In the genomic region with DNA sequence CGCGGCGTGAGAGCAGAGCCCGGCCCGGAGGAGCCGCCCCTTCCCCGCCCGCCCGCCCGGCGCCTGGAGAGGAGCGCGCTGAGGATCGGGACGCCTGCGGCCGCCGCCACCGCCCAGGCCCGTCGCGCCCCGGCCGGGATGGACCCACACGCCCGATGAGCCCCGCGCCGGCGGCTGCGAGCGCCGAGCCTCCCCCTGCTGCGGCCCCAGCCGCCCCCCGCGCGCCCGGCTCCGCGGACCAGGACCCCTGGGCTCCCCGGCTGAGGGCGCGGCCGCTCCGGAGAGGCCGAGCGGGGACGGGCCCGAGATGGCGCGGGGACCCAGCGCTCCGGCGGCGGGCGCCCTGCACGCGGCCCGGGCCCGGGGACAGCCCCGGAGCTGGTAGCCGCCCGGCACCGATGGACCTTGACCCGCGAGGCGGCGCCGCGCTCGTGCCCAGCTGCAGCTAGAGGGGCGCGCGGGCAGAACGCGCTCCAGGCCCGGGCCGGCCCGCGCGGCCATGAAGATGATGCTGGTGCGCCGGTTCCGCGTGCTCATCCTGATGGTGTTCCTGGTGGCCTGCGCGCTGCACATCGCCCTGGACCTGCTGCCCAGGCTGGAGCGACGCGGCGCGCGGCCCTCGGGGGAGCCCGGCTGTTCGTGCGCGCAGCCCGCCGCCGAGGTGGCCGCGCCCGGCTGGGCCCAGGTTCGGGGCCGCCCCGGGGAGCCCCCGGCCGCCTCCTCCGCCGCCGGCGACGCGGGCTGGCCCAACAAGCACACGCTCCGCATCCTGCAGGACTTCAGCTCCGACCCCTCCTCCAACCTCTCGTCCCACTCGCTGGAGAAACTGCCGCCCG, we compare ENCODE assay signal across 8 cellular contexts. TPM values are rescaled to one million over a fixed set of nuclear protein-coding genes. Genes with fewer than 3 reads are reported as not detected.
DNase-seq lines count a peak whose midpoint lies in the region; ATAC-seq and TF ChIP-seq lines count a peak whose summit lies in the region.

No MANE protein-coding gene starts in this region.

- no peaks in the 10 kb centered on the region for H3K36me3 Mint-ChIP-seq in CD4-positive, alpha-beta T cell (ENCODE audit: low read depth)

- no peaks in the 10 kb centered on the region; the same call in 1 of the 2 replicates for H4K20me1 ChIP-seq in PC-9 (ENCODE audit: insufficient read depth)

- peaks cover 22% of the 10 kb centered on the region for H3K4me1 ChIP-seq in PC-9 (replicated peaks; ENCODE audit: insufficient read depth)

- CTCF ChIA-PET in BJ (lab: Yijun Ruan, JAX): interaction anchor here (1.1 to 2.5 kb wide), 6 partner anchors 14 to 147 kb away, joined by 3 to 12 read pairs (median 4); no protein-coding TSS in a partner anchor
- CTCF ChIA-PET in PC-9 (lab: Charles Lee): no interaction called here
- CTCF ChIA-PET in CD4-positive, alpha-beta T cell (lab: Charles Lee): no interaction called here

- H3K36me3 ChIP-seq in BJ (ENCODE audit: control insufficient read depth, insufficient read depth, low read length) (peaks cover 27% of the 10 kb centered on the region), PC-9 (ENCODE audit: low read depth) (no peaks in the 10 kb centered on the region)

- H3K4me3 Mint-ChIP-seq in CD4-positive, alpha-beta T cell: no peak overlapping the region

- H2AFZ ChIP-seq in PC-9: no peak overlapping the region

- H3K79me2 ChIP-seq in PC-9 (ENCODE audit: low read depth): peaks cover 18% of the 10 kb centered on the region; the same call in 1 of the 2 replicates

- POLR2A ChIA-PET in BJ (lab: Charles Lee): no interaction called here
- POLR2A ChIA-PET in PC-9 (lab: Charles Lee; ENCODE audit: unreplicated experiment): interaction anchor here (0.6 kb wide), 2 partner anchors 65 to 241 kb away, joined by 3 to 8 read pairs; no protein-coding TSS in a partner anchor
- POLR2A ChIA-PET in CD4-positive, alpha-beta T cell (lab: Charles Lee): interaction anchor here (0.6 kb wide), 1 partner anchor 89 kb away, joined by 3 read pairs; no protein-coding TSS in a partner anchor

- peaks cover 55% of the 10 kb centered on the region for H3K27me3 Mint-ChIP-seq in CD4-positive, alpha-beta T cell

- H3K27ac Mint-ChIP-seq in CD4-positive, alpha-beta T cell: no peak overlapping the region

- ATAC-seq in omental fat pad (ENCODE audit: low FRiP score): peak; percentile 3
- ATAC-seq in CD4-positive, alpha-beta T cell (ENCODE audit: poor library complexity): no peak
- ATAC-seq in GM21367 (IDR thresholded peaks at IDR 0.05; ENCODE audit: unreplicated experiment): no peak
- no peak for ATAC-seq in GM19324 (IDR thresholded peaks at IDR 0.05; ENCODE audit: low FRiP score, unreplicated experiment)

- intact Hi-C loops in PC-9 (cut with micrococcal nuclease; ENCODE audit: unreplicated experiment): loop anchor here (1.0 to 5.0 kb wide), 2 partner anchors 44 to 49 kb away; no protein-coding TSS in a partner anchor
- intact Hi-C loops in CD4-positive, alpha-beta T cell (cut with DNase I, micrococcal nuclease): no loop called here

- peaks cover 23% of the 10 kb centered on the region for H3F3A ChIP-seq in PC-9 (ENCODE audit: insufficient read depth, low read depth)

- no peaks in the 10 kb centered on the region for H3K9me3 Mint-ChIP-seq in CD4-positive, alpha-beta T cell

- no TSS peak for BruUV-seq in PC-9 (replicated peaks; lab: Mats Ljungman, UMichigan)

- DNase-seq in BJ (ENCODE audit: low read depth) (no peak), PC-9 (peak in 1 of 2 experiments; percentile 10), fibroblast of the aortic adventitia (ENCODE audit: low read depth) (no peak), omental fat pad (ENCODE audit: low spot score) (no peak), NCI-H2107 (lab: John Stamatoyannopoulos, UW) (no peak)
- no peak for DNase-seq in CD4-positive, alpha-beta T cell

- H3K4me1 Mint-ChIP-seq in CD4-positive, alpha-beta T cell (ENCODE audit: low read depth): peaks cover 4% of the 10 kb centered on the region

- H3K4me3 ChIP-seq in BJ (ENCODE audit: low read depth, low read length) (peak overlapping the region; percentile 70), PC-9 (peak overlapping the region; percentile 59; the same call in 1 of the 2 replicates), fibroblast of the aortic adventitia (ENCODE audit: low read depth, low read length) (peak overlapping the region; percentile 91)

- no peaks in the 10 kb centered on the region for H3K9me3 ChIP-seq in PC-9 (ENCODE audit: insufficient read depth, low read depth)
- no peaks in the 10 kb centered on the region for H3K9me3 ChIP-seq in CD4-positive, alpha-beta T cell (ENCODE audit: control insufficient read depth, low read length)

- TF ChIP-seq CTCF in BJ (IDR thresholded peaks at IDR 0.05; ENCODE audit: insufficient read depth, low read depth, low read length) (no peak), PC-9 (conservative IDR thresholded peaks at IDR 0.05) (no peak), fibroblast of the aortic adventitia (IDR thresholded peaks at IDR 0.05; ENCODE audit: insufficient read depth, low read length) (no peak), omental fat pad (IDR thresholded peaks at IDR 0.05) (no peak)
- TF ChIP-seq CTCF in CD4-positive, alpha-beta T cell (IDR thresholded peaks at IDR 0.05): no peak

- H3K4me2 ChIP-seq in PC-9: peak overlapping the region; percentile 83; the same call in 1 of the 2 replicates

- H3K27me3 ChIP-seq in BJ (ENCODE audit: control insufficient read depth, insufficient read depth, low read length): no peaks in the 10 kb centered on the region
- H3K27me3 ChIP-seq in PC-9 (ENCODE audit: insufficient read depth, low read depth): no peaks in the 10 kb centered on the region
- peaks cover 32% of the 10 kb centered on the region for H3K27me3 ChIP-seq in CD4-positive, alpha-beta T cell (ENCODE audit: control insufficient read depth, insufficient read depth, low read length)

- H3K27ac ChIP-seq in PC-9: no peak overlapping the region
- H3K27ac ChIP-seq in CD4-positive, alpha-beta T cell (ENCODE audit: low read depth, low read length): no peak overlapping the region

- H3K9me2 ChIP-seq in PC-9 (ENCODE audit: insufficient read depth): no peaks in the 10 kb centered on the region

RNA-seq across cellular contexts. Expression of a gene that starts 0.5 kb away (rescaled TPM):
- polyA plus RNA-seq in BJ (2011; rRNA removed): 22.8 and 32.5 TPM in 2 replicates
- 20.8 and 22.9 TPM in 2 replicates for polyA minus RNA-seq in BJ (2011; rRNA and poly(A)+ RNA removed)
- total RNA-seq in PC-9 (2021): 31.0 and 34.0 TPM in 2 replicates
- total RNA-seq in fibroblast of the aortic adventitia (ENCODE audit: low replicate concordance): 18.2 and 55.5 TPM in 2 replicates
- total RNA-seq in omental fat pad: 100 to 1,000 TPM in 1 of 4 donors, 10 to 100 TPM in 3; 25.5 to 119 (median 35.8) TPM
- total RNA-seq in CD4-positive, alpha-beta T cell: 1 to 10 TPM; 1.3 to 1.7 TPM
